In the genomic region with DNA sequence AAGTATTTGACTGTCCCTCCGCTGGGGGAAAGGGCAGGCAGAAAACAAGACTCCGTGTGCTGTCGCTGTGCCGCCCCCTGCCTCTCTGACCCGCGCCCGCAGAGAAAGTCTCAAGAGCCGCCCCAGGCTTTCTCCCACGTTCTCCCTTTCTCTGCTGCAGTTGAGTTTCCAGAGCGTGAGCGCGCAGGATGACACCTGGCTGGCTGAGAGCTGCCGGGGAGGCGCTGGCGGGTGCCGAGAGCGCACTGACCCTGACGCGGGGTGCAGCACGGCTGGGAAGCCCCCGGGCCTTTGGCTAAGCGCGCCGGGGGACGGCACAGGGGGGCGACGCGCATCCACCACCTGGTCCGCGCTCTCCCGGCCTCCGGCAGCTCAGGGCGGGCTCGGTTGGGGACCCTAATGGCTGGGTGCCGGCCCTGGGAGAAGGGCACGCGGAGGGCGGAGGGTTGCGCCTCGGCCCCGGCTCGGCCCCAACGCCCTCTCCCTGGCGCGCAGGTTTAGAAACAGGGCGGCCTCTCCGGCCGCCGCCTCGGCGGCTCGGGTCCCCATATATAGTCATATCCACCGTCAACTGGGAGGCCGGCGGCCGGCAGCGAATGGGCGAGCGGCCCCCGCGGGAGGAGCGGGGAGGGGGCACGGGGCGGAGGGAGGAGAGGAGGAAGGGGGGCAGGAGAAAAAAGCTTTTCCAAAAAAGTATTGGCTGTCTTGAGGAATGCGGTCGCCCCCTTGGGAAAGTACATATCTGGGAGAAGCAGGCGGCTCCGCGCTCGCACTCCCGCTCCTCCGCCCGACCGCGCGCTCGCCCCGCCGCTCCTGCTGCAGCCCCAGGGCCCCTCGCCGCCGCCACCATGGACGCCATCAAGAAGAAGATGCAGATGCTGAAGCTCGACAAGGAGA, we compare ENCODE assay signal across 8 cellular contexts. TPM values are rescaled to one million over a fixed set of nuclear protein-coding genes. Genes with fewer than 3 reads are reported as not detected.
DNase-seq lines count a peak whose midpoint lies in the region; ATAC-seq and TF ChIP-seq lines count a peak whose summit lies in the region.

Gene TPM1, plus strand, starts transcription at position 766 of the 897 bp plus-strand sequence. Its CDS starts 83 bp downstream, at position 849.

- H3K27ac ChIP-seq in iPS DF 6.9 (ENCODE audit: low read length) (no peak within 1 kb of the TSS), rectal smooth muscle tissue (ENCODE audit: low read depth, low read length) (peak within 1 kb of the TSS; percentile 98)

- H3K36me3 Mint-ChIP-seq in brain, result no peaks in the 10 kb centered on the region

- H3K4me1 ChIP-seq in iPS DF 6.9 (ENCODE audit: control insufficient read depth, insufficient read depth, low read length) (peaks cover 5% of the 10 kb centered on the region), rectal smooth muscle tissue (ENCODE audit: control insufficient read depth, insufficient read depth, low read length) (peaks cover 12% of the 10 kb centered on the region)

- ATAC-seq in HG02642 (IDR thresholded peaks at IDR 0.05; ENCODE audit: poor library complexity, unreplicated experiment) (no peak), HG02571 (IDR thresholded peaks at IDR 0.05; ENCODE audit: unreplicated experiment) (no peak)

- H3K4me1 Mint-ChIP-seq in brain, result peaks cover 51% of the 10 kb centered on the region

- H3K9ac ChIP-seq in rectal smooth muscle tissue (ENCODE audit: low read length), result peak within 1 kb of the TSS; percentile 91

- no peaks in the 10 kb centered on the region for H3K27me3 ChIP-seq in iPS DF 6.9 (ENCODE audit: control insufficient read depth, insufficient read depth, low read length)
- peaks cover 6% of the 10 kb centered on the region for H3K27me3 ChIP-seq in rectal smooth muscle tissue (ENCODE audit: control insufficient read depth, insufficient read depth, low read length)

- peak within 1 kb of the TSS in 4 of 5 experiments; percentile 39 to 81 (median 78) for H3K27ac Mint-ChIP-seq in brain

- H3K27me3 Mint-ChIP-seq in brain, result peaks cover 57% of the 10 kb centered on the region

- peaks cover 14% of the 10 kb centered on the region for H3K36me3 ChIP-seq in iPS DF 6.9 (ENCODE audit: control insufficient read depth, insufficient read depth, low read length)
- peaks cover 14% of the 10 kb centered on the region for H3K36me3 ChIP-seq in rectal smooth muscle tissue (ENCODE audit: control insufficient read depth, insufficient read depth, low read length)

- WGBS in iPS DF 6.9 (ENCODE audit: insufficient coverage, insufficient read length), result no CpG with 5 or more reads among the region's 84 CpGs

- peaks cover 0 to 6% (median 2%) of the 10 kb centered on the region in 5 experiments for H3K9me3 Mint-ChIP-seq in brain

- H3K9me3 ChIP-seq in iPS DF 6.9 (ENCODE audit: control insufficient read depth, insufficient read depth, low read length), result no peaks in the 10 kb centered on the region

- DNase-seq in NCI-H510A treated with DMSO at 0.1 percent for 48 hours (lab: John Stamatoyannopoulos, UW) (peak; percentile 11), NCI-H510A (lab: John Stamatoyannopoulos, UW) (no peak), NCI-H69 (lab: John Stamatoyannopoulos, UW) (peak; percentile 69), iPS DF 6.9 (ENCODE audit: low read depth, low spot score) (no peak)

- peak within 1 kb of the TSS; percentile 88 to 96 (median 95) for H3K4me3 Mint-ChIP-seq in brain

- TF ChIP-seq CTCF in brain (conservative IDR thresholded peaks at IDR 0.05), result peak in 1 of 2 experiments; percentile 11

- H3K4me3 ChIP-seq in iPS DF 6.9 (ENCODE audit: low read length) (peak within 1 kb of the TSS; percentile 75), rectal smooth muscle tissue (ENCODE audit: low read length) (peak within 1 kb of the TSS; percentile 86)

RNA-seq across cellular contexts. Expression of gene TPM1, which starts in this region (rescaled TPM):
- polyA plus RNA-seq in brain (ENCODE audit: insufficient read depth, low read depth, low replicate concordance), result 89.6 TPM

Comparison
In these comparisons a context has a peak if more than half of its experiments do, and no peak if none do; other contexts are left out.
1. DNase-seq: peak in NCI-H510A treated with DMSO at 0.1 percent for 48 hours (single experiment) and NCI-H69 (single experiment); none in NCI-H510A (single experiment) and iPS DF 6.9 (single experiment).